1 cellular context compared by ENCODE assay signal in genomic region chr3:153624310-153625030, GRCh38.
A peak's percentile ranks its signal among the peaks of the same experiment; 100 is the strongest.
TF ChIP-seq lines count a peak whose summit lies in the region.

No MANE protein-coding gene starts in this region.

TF ChIP-seq in K562, 482 proteins besides CTCF, POLR2A, EP300 and RAD21 (continued from another document):
- TF ChIP-seq CUX1 (CRISPR knock-in tag; IDR thresholded peaks at IDR 0.05): no peak
- no peak for TF ChIP-seq NFATC3 (IDR thresholded peaks at IDR 0.05)
- TF ChIP-seq HEY1 (CRISPR knock-in tag; IDR thresholded peaks at IDR 0.05; ENCODE audit: borderline replicate concordance): no peak
- TF ChIP-seq ATF7 (IDR thresholded peaks at IDR 0.05): no peak
- TF ChIP-seq ZNF408 (CRISPR knock-in tag; IDR thresholded peaks at IDR 0.05; ENCODE audit: low read depth): no peak
- no peak for TF ChIP-seq HNRNPL (IDR thresholded peaks at IDR 0.05; ENCODE audit: low read depth, low read length)
- peak; percentile 36; the same call in 1 of the 2 replicates for TF ChIP-seq NFE2L1 (tag; IDR thresholded peaks at IDR 0.05; ENCODE audit: borderline replicate concordance, low read depth)
- TF ChIP-seq, protein P1, sequence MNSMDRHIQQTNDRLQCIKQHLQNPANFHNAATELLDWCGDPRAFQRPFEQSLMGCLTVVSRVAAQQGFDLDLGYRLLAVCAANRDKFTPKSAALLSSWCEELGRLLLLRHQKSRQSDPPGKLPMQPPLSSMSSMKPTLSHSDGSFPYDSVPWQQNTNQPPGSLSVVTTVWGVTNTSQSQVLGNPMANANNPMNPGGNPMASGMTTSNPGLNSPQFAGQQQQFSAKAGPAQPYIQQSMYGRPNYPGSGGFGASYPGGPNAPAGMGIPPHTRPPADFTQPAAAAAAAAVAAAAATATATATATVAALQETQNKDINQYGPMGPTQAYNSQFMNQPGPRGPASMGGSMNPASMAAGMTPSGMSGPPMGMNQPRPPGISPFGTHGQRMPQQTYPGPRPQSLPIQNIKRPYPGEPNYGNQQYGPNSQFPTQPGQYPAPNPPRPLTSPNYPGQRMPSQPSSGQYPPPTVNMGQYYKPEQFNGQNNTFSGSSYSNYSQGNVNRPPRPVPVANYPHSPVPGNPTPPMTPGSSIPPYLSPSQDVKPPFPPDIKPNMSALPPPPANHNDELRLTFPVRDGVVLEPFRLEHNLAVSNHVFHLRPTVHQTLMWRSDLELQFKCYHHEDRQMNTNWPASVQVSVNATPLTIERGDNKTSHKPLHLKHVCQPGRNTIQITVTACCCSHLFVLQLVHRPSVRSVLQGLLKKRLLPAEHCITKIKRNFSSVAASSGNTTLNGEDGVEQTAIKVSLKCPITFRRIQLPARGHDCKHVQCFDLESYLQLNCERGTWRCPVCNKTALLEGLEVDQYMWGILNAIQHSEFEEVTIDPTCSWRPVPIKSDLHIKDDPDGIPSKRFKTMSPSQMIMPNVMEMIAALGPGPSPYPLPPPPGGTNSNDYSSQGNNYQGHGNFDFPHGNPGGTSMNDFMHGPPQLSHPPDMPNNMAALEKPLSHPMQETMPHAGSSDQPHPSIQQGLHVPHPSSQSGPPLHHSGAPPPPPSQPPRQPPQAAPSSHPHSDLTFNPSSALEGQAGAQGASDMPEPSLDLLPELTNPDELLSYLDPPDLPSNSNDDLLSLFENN (IDR thresholded peaks at IDR 0.05; ENCODE audit: low read depth in 2 of 2, low read length in 2 of 2): no peak
- TF ChIP-seq MAFG (tag; conservative IDR thresholded peaks at IDR 0.05): peak; percentile 76
- TF ChIP-seq PHF21A (IDR thresholded peaks at IDR 0.05; ENCODE audit: borderline replicate concordance, low read depth): no peak
- no peak for TF ChIP-seq TOE1 (IDR thresholded peaks at IDR 0.05; ENCODE audit: borderline replicate concordance)
- no peak for TF ChIP-seq TOE1 (CRISPR knock-in tag; IDR thresholded peaks at IDR 0.05; ENCODE audit: borderline replicate concordance, low read depth)
- no peak for TF ChIP-seq RHOXF2B (CRISPR knock-in tag; conservative IDR thresholded peaks at IDR 0.05)
